In the genomic region with DNA sequence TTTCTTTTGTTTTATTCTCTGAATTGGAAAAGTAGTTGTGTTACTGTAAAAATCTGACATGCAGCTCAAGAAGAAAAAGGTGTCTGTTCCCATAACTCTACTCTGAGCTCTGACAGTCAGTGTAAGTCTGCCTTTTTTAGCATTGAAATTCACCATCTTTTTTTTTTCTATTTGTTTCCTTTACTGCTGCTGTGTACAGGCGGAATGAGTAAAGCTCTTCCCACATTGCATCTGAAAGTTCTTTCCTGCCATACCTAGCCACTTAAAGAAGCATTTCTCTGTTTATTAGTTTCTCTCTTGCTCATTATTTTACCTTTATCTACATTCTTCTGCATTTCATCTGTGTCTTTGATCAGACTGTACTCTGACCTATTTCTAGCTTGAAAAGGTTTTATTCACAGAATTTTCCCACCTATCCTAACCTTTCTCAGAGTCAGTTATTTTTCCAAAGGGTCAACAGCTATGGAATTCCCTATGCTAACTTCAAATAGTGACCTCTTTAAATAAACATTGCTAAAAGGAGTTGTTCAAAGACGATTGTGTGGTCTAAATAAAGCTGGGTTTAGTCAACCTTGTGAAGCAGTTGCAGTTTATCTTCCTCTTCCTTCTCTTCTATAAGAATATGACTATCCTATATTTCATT, we compare ENCODE assay signal across 17 cellular contexts.
"Had no signal": no experiment of that assay in that cellular context is flagged by ENCODE, and none has a peak within 500 bp of the region (broad histone marks: within the 10 kb centered on the region; RNA-seq: fewer than 3 reads in every experiment).

No MANE protein-coding gene starts in this region.

- H3K4me3 ChIP-seq: dorsolateral prefrontal cortex, gastrocnemius medialis, left ventricle myocardium inferior, lower lobe of right lung, right atrium auricular region had no signal

- H3K4me1 ChIP-seq: gastrocnemius medialis, left ventricle myocardium inferior, lower lobe of right lung, right atrium auricular region had no signal

- H3K27ac Mint-ChIP-seq: immature natural killer cell, memory B cell, naive B cell, nephron had no signal

- ATAC-seq: gastrocnemius medialis, left cardiac atrium, lower lobe of right lung had no signal

- H3K27ac ChIP-seq: dorsolateral prefrontal cortex, gastrocnemius medialis, left ventricle myocardium inferior, lower lobe of right lung, right atrium auricular region had no signal

- H3K4me1 Mint-ChIP-seq: immature natural killer cell, naive B cell, nephron had no signal

- H3K27me3 ChIP-seq: gastrocnemius medialis, right atrium auricular region had no signal

- H3K36me3 Mint-ChIP-seq: immature natural killer cell had no signal

- H3K9me3 ChIP-seq: gastrocnemius medialis, left ventricle myocardium inferior, lower lobe of right lung, right atrium auricular region had no signal

- DNase-seq: cortex of kidney; dorsolateral prefrontal cortex; effector CD8-positive, alpha-beta T cell; gastrocnemius medialis; immature natural killer cell; left cardiac atrium; left ventricle myocardium inferior; lower lobe of right lung; naive B cell; posterior cingulate gyrus; small intestine; stimulated activated CD4-positive, alpha-beta T cell treated with anti-CD3 and anti-CD28 coated beads, Interleukin-2, amount 100 ng/mL, for 48 hours; stimulated activated naive CD4-positive, alpha-beta T cell treated with Interleukin-2 at 50 U/mL for 16 hours; trophoblast cell had no signal

- H3K4me3 Mint-ChIP-seq: immature natural killer cell, memory B cell, naive B cell, nephron had no signal

- H3K36me3 ChIP-seq: gastrocnemius medialis, left ventricle myocardium inferior, lower lobe of right lung, right atrium auricular region had no signal
